ENCODE assay signal across 34 cellular contexts in the genomic region with DNA sequence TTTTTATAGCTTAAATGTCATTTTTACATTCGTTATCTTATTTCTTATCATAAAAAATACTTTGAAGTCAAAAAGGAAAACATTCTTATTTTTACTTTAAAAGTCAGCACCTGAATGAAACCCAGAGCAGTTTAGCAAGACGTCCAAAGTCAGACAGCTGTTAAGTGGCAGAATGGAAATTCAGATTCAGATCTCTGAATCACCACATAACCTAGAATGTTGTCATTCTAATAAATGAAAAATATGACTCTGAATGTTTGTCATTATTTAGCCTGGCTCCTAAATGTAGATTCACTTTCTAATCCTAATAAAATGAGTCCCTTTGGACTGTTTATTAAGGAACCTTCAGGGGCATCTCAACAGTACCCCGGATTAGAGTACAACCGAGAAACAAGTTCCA.
"Had no signal": no experiment of that assay in that cellular context is flagged by ENCODE, and none has a peak within 500 bp of the region (broad histone marks: within the 10 kb centered on the region; RNA-seq: fewer than 3 reads in every experiment).

No MANE protein-coding gene starts in this region.

- H3K4me3 ChIP-seq: MG63 had no signal

- H3K9me3 ChIP-seq: MG63 had no signal

- H3K27me3 ChIP-seq: MG63 had no signal

- DNase-seq: Karpas-422, Kasumi-1, MG63, MM.1S, MV-4-11, NCI-H1048, NCI-H1092, NCI-H1092 treated with DMSO at 0.1 percent for 48 hours, NCI-H1105, NCI-H1105 treated with DMSO at 0.1 percent for 48 hours, NCI-H1417, NCI-H1417 treated with DMSO at 0.1 percent for 48 hours, NCI-H1436, NCI-H1436 treated with DMSO at 0.1 percent for 48 hours, NCI-H146, NCI-H1694, NCI-H1694 treated with DMSO at 0.1 percent for 48 hours, NCI-H187, NCI-H187 treated with DMSO at 0.1 percent for 48 hours, NCI-H1930, NCI-H2029, NCI-H2029 treated with DMSO at 0.1 percent for 48 hours, NCI-H2081, NCI-H2081 treated with DMSO at 0.1 percent for 48 hours, NCI-H2107, NCI-H2171, NCI-H2171 treated with DMSO at 0.1 percent for 48 hours, NCI-H2227 treated with DMSO at 0.1 percent for 48 hours, NCI-H226, NCI-H345, NCI-H446, NCI-H446 treated with DMSO at 0.1 percent for 48 hours, NCI-H510A, NCI-H510A treated with DMSO at 0.1 percent for 48 hours had no signal

- H3K36me3 ChIP-seq: MG63 had no signal
